ENCODE assay signal across 8 cellular contexts in genomic region chr2:128309341-128310093, GRCh38. TPM values are rescaled to one million over a fixed set of nuclear protein-coding genes. Genes with fewer than 3 reads are reported as not detected.
DNase-seq lines count a peak whose midpoint lies in the region; ATAC-seq, FAIRE-seq and TF ChIP-seq lines count a peak whose summit lies in the region.

No MANE protein-coding gene starts in this region.

- H3K9ac ChIP-seq in DND-41 (ENCODE audit: low read depth, low read length) (no peak overlapping the region), fibroblast of lung (ENCODE audit: insufficient read depth, low read length) (no peak overlapping the region)

- intact Hi-C loops in pancreas (cut with DNase I): loop anchor here in 1 of 3 donors (10.0 kb wide), 1 partner anchor 135 kb away; no protein-coding TSS in a partner anchor

- H4K20me1 ChIP-seq in DND-41 (ENCODE audit: insufficient read depth, low read length): peaks cover 100% of the 10 kb centered on the region
- no peaks in the 10 kb centered on the region for H4K20me1 ChIP-seq in fibroblast of lung (ENCODE audit: control insufficient read depth, extremely low read depth, insufficient read depth, low read length)

- H3K36me3 ChIP-seq in DND-41 (ENCODE audit: insufficient read depth, low read length) (peaks cover 97% of the 10 kb centered on the region), fibroblast of lung (ENCODE audit: control insufficient read depth, insufficient read depth, low read length) (peaks cover 7% of the 10 kb centered on the region), pancreas (no peaks in the 10 kb centered on the region), brain microvascular endothelial cell (replicated peaks) (no peaks in the 10 kb centered on the region)

- H3K27ac ChIP-seq in DND-41 (ENCODE audit: low read length) (no peak overlapping the region), fibroblast of lung (ENCODE audit: insufficient read depth, low read length) (peak overlapping the region; percentile 32), pancreas (peak overlapping the region; percentile 6 to 54 (median 46)), brain microvascular endothelial cell (no peak overlapping the region)

- H2AFZ ChIP-seq in DND-41 (ENCODE audit: low read depth, low read length): no peak overlapping the region
- no peak overlapping the region for H2AFZ ChIP-seq in fibroblast of lung (ENCODE audit: low read length)

- H3K4me2 ChIP-seq in DND-41 (ENCODE audit: insufficient read depth, low read length): peak overlapping the region; percentile 88; the same call in 1 of the 2 replicates
- H3K4me2 ChIP-seq in fibroblast of lung (ENCODE audit: extremely low read depth, insufficient read depth, low read length): no peak overlapping the region

- peaks cover 64% of the 10 kb centered on the region for H3K4me1 ChIP-seq in DND-41 (ENCODE audit: insufficient read depth, low read length)
- H3K4me1 ChIP-seq in fibroblast of lung (ENCODE audit: control insufficient read depth, extremely low read depth, insufficient read depth, low read length): peaks cover 27% of the 10 kb centered on the region
- H3K4me1 ChIP-seq in pancreas: peaks cover 32 to 54% (median 39%) of the 10 kb centered on the region in 3 donors

- peaks cover 100% of the 10 kb centered on the region for H3K79me2 ChIP-seq in DND-41 (ENCODE audit: insufficient read depth, low read length)
- H3K79me2 ChIP-seq in fibroblast of lung (ENCODE audit: control insufficient read depth, insufficient read depth, low read length): peaks cover 61% of the 10 kb centered on the region

- FAIRE-seq in pancreas (lab: Jason Lieb, UNC): no peak

- in situ Hi-C loops in brain microvascular endothelial cell (cut with HindIII; ENCODE audit: low pct_ligation_motif_present, low sequenced_read_pairs): loop anchor here (25.0 kb wide), 1 partner anchor 428 kb away; no protein-coding TSS in a partner anchor

- 14 to 19% methylated on average over 18 of the region's 18 CpGs for WGBS in pancreas, 2 donors

- H3K27me3 ChIP-seq in DND-41 (ENCODE audit: insufficient read depth, low read length, poor library complexity) (no peaks in the 10 kb centered on the region), fibroblast of lung (ENCODE audit: control insufficient read depth, insufficient read depth, low read length) (no peaks in the 10 kb centered on the region), pancreas (no peaks in the 10 kb centered on the region), brain microvascular endothelial cell (replicated peaks) (no peaks in the 10 kb centered on the region)

- TF ChIP-seq CTCF in DND-41 (IDR thresholded peaks at IDR 0.05; ENCODE audit: borderline replicate concordance, extremely low read depth, low read length, poor library complexity, severe bottlenecking) (no peak), fibroblast of lung (conservative IDR thresholded peaks at IDR 0.05 in 1 of 2, IDR thresholded peaks at IDR 0.05 in 1 of 2; ENCODE audit: low read depth in 1 of 2, low read length in 2 of 2) (no peak), pancreas (IDR thresholded peaks at IDR 0.05) (no peak), brain microvascular endothelial cell (IDR thresholded peaks at IDR 0.05; ENCODE audit: low read depth, low read length, missing control alignments) (no peak)

- DNase-seq in DND-41 (no peak), NCI-H524 treated with DMSO at 0.1 percent for 48 hours (lab: John Stamatoyannopoulos, UW) (peak; percentile 41), fibroblast of lung (ENCODE audit: low read depth in 2 of 2) (peak; percentile 30 to 85), pancreas (peak; percentile 68 to 89 (median 76)), GOT3 (lab: John Stamatoyannopoulos, UW) (no peak), hepatic stellate cell (ENCODE audit: low spot score) (no peak), brain microvascular endothelial cell (no peak), dedifferentiated amniotic fluid mesenchymal stem cell (ENCODE audit: extremely low spot score) (no peak)

- no peak for ATAC-seq in DND-41 (ENCODE audit: insufficient read depth, low read depth)
- peak; percentile 59 to 73 (median 68) for ATAC-seq in pancreas

- no peak overlapping the region for H3K4me3 ChIP-seq in DND-41 (ENCODE audit: low read depth in 1 of 2, low read length in 2 of 2)
- no peak overlapping the region for H3K4me3 ChIP-seq in fibroblast of lung (replicated peaks in 1 of 4; ENCODE audit: control extremely low read depth in 1 of 4, insufficient read depth in 1 of 4, low read depth in 3 of 4, low read length in 4 of 4)
- no peak overlapping the region for H3K4me3 ChIP-seq in pancreas
- H3K4me3 ChIP-seq in brain microvascular endothelial cell (ENCODE audit: low read depth, low read length): no peak overlapping the region

- H3K9me3 ChIP-seq in DND-41 (ENCODE audit: insufficient read depth, low read length, severe bottlenecking): no peaks in the 10 kb centered on the region
- H3K9me3 ChIP-seq in fibroblast of lung (ENCODE audit: control insufficient read depth, insufficient read depth, low read depth, low read length): no peaks in the 10 kb centered on the region
- no peaks in the 10 kb centered on the region for H3K9me3 ChIP-seq in pancreas

RNA-seq across cellular contexts. Expression of gene HS6ST1, which starts 9.2 kb away (rescaled TPM):
- total RNA-seq in fibroblast of lung: 26.7 and 59.9 TPM in 2 replicates
- polyA plus RNA-seq in fibroblast of lung: 16.1 and 16.6 TPM in 2 replicates
- polyA plus RNA-seq in fibroblast of lung (2012): 37.2 and 37.3 TPM in 2 replicates
- polyA minus RNA-seq in fibroblast of lung (ENCODE audit: low replicate concordance): 31.5 and 35.7 TPM in 2 replicates
- 10 to 100 TPM; 20.7 to 47.8 (median 25.3) TPM for total RNA-seq in pancreas
- polyA plus RNA-seq in pancreas: 10 to 100 TPM; 24.5 to 28.4 TPM

Comparison
In these comparisons a context has a peak if more than half of its experiments do, and no peak if none do; other contexts are left out.
1. DNase-seq: peak in NCI-H524 treated with DMSO at 0.1 percent for 48 hours (single experiment), fibroblast of lung (2 of 2) and pancreas (6 of 6); none in DND-41 (single experiment), GOT3 (single experiment), hepatic stellate cell (single experiment), brain microvascular endothelial cell (single experiment) and dedifferentiated amniotic fluid mesenchymal stem cell (single experiment).
2. H3K27ac ChIP-seq: peak in fibroblast of lung (single experiment) and pancreas (4 of 4); none in DND-41 (single experiment) and brain microvascular endothelial cell (single experiment).